ENCODE assay signal across 28 cellular contexts in genomic region chr10:111745982-111746381, GRCh38.
"Had no signal": no experiment of that assay in that cellular context is flagged by ENCODE, and none has a peak within 500 bp of the region (broad histone marks: within the 10 kb centered on the region; RNA-seq: fewer than 3 reads in every experiment).

No MANE protein-coding gene starts in this region.

- H3K4me3 ChIP-seq: colonic mucosa, coronary artery, dorsolateral prefrontal cortex, esophagus muscularis mucosa, esophagus squamous epithelium, gastrocnemius medialis, gastroesophageal sphincter, heart left ventricle, heart right ventricle had no signal

- H3K27me3 ChIP-seq: colonic mucosa, dorsolateral prefrontal cortex, esophagus muscularis mucosa, esophagus squamous epithelium, foreskin keratinocyte, gastrocnemius medialis, gastroesophageal sphincter had no signal

- H3K36me3 ChIP-seq: colonic mucosa, esophagus muscularis mucosa, esophagus squamous epithelium, gastrocnemius medialis, gastroesophageal sphincter, heart left ventricle, heart right ventricle had no signal

- H3K9me3 ChIP-seq: colonic mucosa, esophagus muscularis mucosa, esophagus squamous epithelium, gastrocnemius medialis, gastroesophageal sphincter, heart left ventricle, heart right ventricle had no signal

- FAIRE-seq: colon, endometrium, endothelial cell of umbilical vein, frontal cortex had no signal

- DNase-seq: colonic mucosa; cortex of kidney; dermis blood vessel endothelial cell; dorsolateral prefrontal cortex; effector CD4-positive, alpha-beta T cell; effector CD8-positive, alpha-beta T cell; effector memory CD4-positive, alpha-beta T cell; effector memory CD8-positive, alpha-beta T cell; endodermal cell; erythroblast; esophagus squamous epithelium; foreskin fibroblast; foreskin keratinocyte; foreskin melanocyte; gastrocnemius medialis; glutamatergic neuron; head of caudate nucleus; heart left ventricle; heart right ventricle had no signal

- ATAC-seq: effector memory CD8-positive, alpha-beta T cell; esophagus mucosa; foreskin keratinocyte; gastrocnemius medialis; gastroesophageal sphincter; heart left ventricle; heart right ventricle had no signal

- H3K4me1 ChIP-seq: colonic mucosa, esophagus muscularis mucosa, esophagus squamous epithelium, foreskin keratinocyte, gastrocnemius medialis, gastroesophageal sphincter, heart left ventricle, heart right ventricle had no signal

- H3K27ac ChIP-seq: colonic mucosa, coronary artery, dorsolateral prefrontal cortex, epithelial cell of prostate, esophagus muscularis mucosa, esophagus squamous epithelium, foreskin keratinocyte, gastrocnemius medialis, gastroesophageal sphincter, heart left ventricle, heart right ventricle had no signal
